In genomic region chr15:47934342-47934741, GRCh38 we compare ENCODE assay signal across 28 cellular contexts.
"Had no signal": no experiment of that assay in that cellular context is flagged by ENCODE, and none has a peak within 500 bp of the region (broad histone marks: within the 10 kb centered on the region; RNA-seq: fewer than 3 reads in every experiment).

No MANE protein-coding gene starts in this region.

- H3K36me3 Mint-ChIP-seq: stimulated activated effector memory CD8-positive, alpha-beta T cell treated with anti-CD3 and anti-CD28 coated beads, Interleukin-12 subunit alpha, Interleukin-12 subunit beta, amount 100 ng/mL, for 72 hours; stimulated activated memory B cell treated with anti-CD40 and anti-IgM and Interleukin-4, amounts not matched to agents 10 μg/mL and 1 μg/mL and 100 μg/mL, for 72 hours; stimulated activated naive B cell treated with anti-CD40 and anti-IgM and Interleukin-4, amounts not matched to agents 10 μg/mL and 1 μg/mL and 100 μg/mL, for 72 hours; type B pancreatic cell had no signal

- DNase-seq: stimulated activated CD4-positive, alpha-beta T cell treated with anti-CD3 and anti-CD28 coated beads, Interleukin-2, amount 100 ng/mL, for 48 hours; stimulated activated CD4-positive, alpha-beta T cell treated with anti-CD3 and anti-CD28 coated beads, Interleukin-4, amount 100 ng/mL, for 1 hour; stimulated activated CD4-positive, alpha-beta T cell treated with anti-CD3 and anti-CD28 coated beads, Interleukin-4, amount 100 ng/mL, for 24 hours; stimulated activated CD4-positive, alpha-beta T cell treated with anti-CD3 and anti-CD28 coated beads, Interleukin-4, amount 100 ng/mL, for 4 hours; stimulated activated CD8-positive, alpha-beta memory T cell treated with anti-CD3 and anti-CD28 coated beads, Interleukin-4, amount 100 ng/mL, for 48 hours; stimulated activated naive B cell treated with anti-CD40 and anti-IgM and Interleukin-4, amounts not matched to agents 10 μg/mL and 1 μg/mL and 100 μg/mL, for 72 hours; stimulated activated naive CD4-positive, alpha-beta T cell; stimulated activated naive CD4-positive, alpha-beta T cell treated with Interleukin-2 at 50 U/mL for 16 hours; stimulated activated naive CD8-positive, alpha-beta T cell treated with anti-CD3 and anti-CD28 coated beads, Interleukin-15, amount 100 ng/mL, for 72 hours; stimulated activated naive CD8-positive, alpha-beta T cell treated with anti-CD3 and anti-CD28 coated beads, Interleukin-15, Interleukin-2, amounts not matched to agents 100 U/mL and 50 U/mL, for 24 hours; stomach; substantia nigra; testis; thyroid gland; tibial artery; transverse colon; trophoblast cell; upper lobe of left lung; upper lobe of right lung; uterus had no signal

- H3K27me3 ChIP-seq: stomach, suprapubic skin, testis, thyroid gland, tibial artery, tibial nerve, transverse colon, upper lobe of left lung, upper lobe of right lung, uterus, vagina had no signal

- ATAC-seq: stimulated activated effector memory CD8-positive, alpha-beta T cell treated with anti-CD3 and anti-CD28 coated beads, Interleukin-12 subunit alpha, Interleukin-12 subunit beta, amount 100 ng/mL, for 72 hours; stimulated activated memory B cell treated with anti-CD40 and anti-IgM and Interleukin-4, amounts not matched to agents 10 μg/mL and 1 μg/mL and 100 μg/mL, for 72 hours; stimulated activated naive B cell treated with anti-CD40 and anti-IgM and Interleukin-4, amounts not matched to agents 10 μg/mL and 1 μg/mL and 100 μg/mL, for 72 hours; stimulated activated naive CD8-positive, alpha-beta T cell treated with anti-CD3 and anti-CD28 coated beads, Interleukin-15, amount 100 ng/mL, for 72 hours; stimulated activated naive CD8-positive, alpha-beta T cell treated with anti-CD3 and anti-CD28 coated beads, Interleukin-15, Interleukin-2, amounts not matched to agents 100 U/mL and 50 U/mL, for 24 hours; upper lobe of right lung had no signal

- H3K4me1 Mint-ChIP-seq: stimulated activated effector memory CD8-positive, alpha-beta T cell treated with anti-CD3 and anti-CD28 coated beads, Interleukin-12 subunit alpha, Interleukin-12 subunit beta, amount 100 ng/mL, for 72 hours; stimulated activated memory B cell treated with anti-CD40 and anti-IgM and Interleukin-4, amounts not matched to agents 10 μg/mL and 1 μg/mL and 100 μg/mL, for 72 hours; stimulated activated naive B cell treated with anti-CD40 and anti-IgM and Interleukin-4, amounts not matched to agents 10 μg/mL and 1 μg/mL and 100 μg/mL, for 72 hours; stimulated activated naive CD8-positive, alpha-beta T cell treated with anti-CD3 and anti-CD28 coated beads, Interleukin-15, amount 100 ng/mL, for 72 hours had no signal

- H3K27ac ChIP-seq: stomach, suprapubic skin, testis, thoracic aorta, thyroid gland, tibial artery, tibial nerve, transverse colon, upper lobe of left lung, upper lobe of right lung, uterus, vagina had no signal

- H3K27ac Mint-ChIP-seq: stimulated activated effector memory CD8-positive, alpha-beta T cell treated with anti-CD3 and anti-CD28 coated beads, Interleukin-12 subunit alpha, Interleukin-12 subunit beta, amount 100 ng/mL, for 72 hours; stimulated activated memory B cell treated with anti-CD40 and anti-IgM and Interleukin-4, amounts not matched to agents 10 μg/mL and 1 μg/mL and 100 μg/mL, for 72 hours; stimulated activated naive B cell treated with anti-CD40 and anti-IgM and Interleukin-4, amounts not matched to agents 10 μg/mL and 1 μg/mL and 100 μg/mL, for 72 hours; stimulated activated naive CD8-positive, alpha-beta T cell treated with anti-CD3 and anti-CD28 coated beads, Interleukin-15, amount 100 ng/mL, for 72 hours; stimulated activated naive CD8-positive, alpha-beta T cell treated with anti-CD3 and anti-CD28 coated beads, Interleukin-15, Interleukin-2, amounts not matched to agents 100 ng/mL and 50 ng/mL, for 24 hours; type B pancreatic cell had no signal

- H3K4me3 ChIP-seq: stomach, suprapubic skin, testis, thoracic aorta, thyroid gland, tibial artery, tibial nerve, transverse colon, upper lobe of left lung, upper lobe of right lung, uterus, vagina had no signal

- H3K4me3 Mint-ChIP-seq: stimulated activated effector memory CD8-positive, alpha-beta T cell treated with anti-CD3 and anti-CD28 coated beads, Interleukin-12 subunit alpha, Interleukin-12 subunit beta, amount 100 ng/mL, for 72 hours; stimulated activated memory B cell treated with anti-CD40 and anti-IgM and Interleukin-4, amounts not matched to agents 10 μg/mL and 1 μg/mL and 100 μg/mL, for 72 hours; stimulated activated naive B cell treated with anti-CD40 and anti-IgM and Interleukin-4, amounts not matched to agents 10 μg/mL and 1 μg/mL and 100 μg/mL, for 72 hours; stimulated activated naive CD8-positive, alpha-beta T cell treated with anti-CD3 and anti-CD28 coated beads, Interleukin-15, amount 100 ng/mL, for 72 hours; stimulated activated naive CD8-positive, alpha-beta T cell treated with anti-CD3 and anti-CD28 coated beads, Interleukin-15, Interleukin-2, amounts not matched to agents 100 ng/mL and 50 ng/mL, for 24 hours; type B pancreatic cell had no signal

- H3K36me3 ChIP-seq: stomach, suprapubic skin, thoracic aorta, thyroid gland, tibial artery, tibial nerve, transverse colon, upper lobe of left lung, upper lobe of right lung, uterus, vagina had no signal

- H3K9me3 Mint-ChIP-seq: stimulated activated naive CD8-positive, alpha-beta T cell treated with anti-CD3 and anti-CD28 coated beads, Interleukin-15, Interleukin-2, amounts not matched to agents 100 ng/mL and 50 ng/mL, for 24 hours; type B pancreatic cell had no signal

- H3K4me1 ChIP-seq: stomach, testis, thyroid gland, tibial artery, tibial nerve, transverse colon, upper lobe of left lung, upper lobe of right lung, uterus had no signal

- H3K9me3 ChIP-seq: stomach, suprapubic skin, testis, thoracic aorta, thyroid gland, tibial artery, tibial nerve, transverse colon, upper lobe of left lung, upper lobe of right lung, uterus, vagina had no signal
